13 cellular contexts compared by ENCODE assay signal in genomic region chrX:137566746-137567473, GRCh38. TPM values are rescaled to one million over a fixed set of nuclear protein-coding genes. Genes with fewer than 3 reads are reported as not detected.
DNase-seq lines count a peak whose midpoint lies in the region; ATAC-seq, FAIRE-seq and TF ChIP-seq lines count a peak whose summit lies in the region.
"Had no signal": no experiment of that assay in that cellular context is flagged by ENCODE, and none has a peak within 500 bp of the region (broad histone marks: within the 10 kb centered on the region; RNA-seq: fewer than 3 reads in every experiment).

No MANE protein-coding gene starts in this region.

- DNase-seq in DMS 273 (lab: John Stamatoyannopoulos, UW; ENCODE audit: unreplicated experiment) = peak; percentile 66
- DNase-seq in DMS 273 treated with DMSO at 0.1 percent for 48 hours (lab: John Stamatoyannopoulos, UW) = no peak
- no peak for DNase-seq in H1 (ENCODE audit: low read depth in 1 of 2, low spot score in 2 of 2)
- DNase-seq: Karpas-422 had no signal

- peak overlapping the region; percentile 66 for H4K5ac ChIP-seq in H1 (ENCODE audit: insufficient read length, low read depth, low read length)

- H3K79me1 ChIP-seq in H1 (ENCODE audit: low read depth, low read length) = no peaks in the 10 kb centered on the region

- H3K27ac ChIP-seq in HEK293 (ENCODE audit: extremely low read depth, low read depth, low read length) (peak overlapping the region; percentile 41; the same call in 1 of the 2 replicates), H1 (ENCODE audit: low read depth, low read length) (no peak overlapping the region; the same call in 1 of the 2 replicates), parathyroid adenoma (no peak overlapping the region)
- H3K27ac ChIP-seq: 22Rv1, skin epidermis had no signal

- ATAC-seq in GM19395 (IDR thresholded peaks at IDR 0.05; ENCODE audit: unreplicated experiment) = no peak
- ATAC-seq in HG03135 (IDR thresholded peaks at IDR 0.05; ENCODE audit: unreplicated experiment) = no peak
- no peak for ATAC-seq in GM21786 (IDR thresholded peaks at IDR 0.05; ENCODE audit: unreplicated experiment)

- no peaks in the 10 kb centered on the region for H3K27me3 ChIP-seq in H1 (replicated peaks in 1 of 4; ENCODE audit: control insufficient read depth in 3 of 4, extremely low read depth in 1 of 4, insufficient read depth in 3 of 4, low read length in 3 of 4)
- H3K27me3 ChIP-seq in parathyroid adenoma (ENCODE audit: control insufficient read depth, insufficient read depth, low read length) = peaks cover 11% of the 10 kb centered on the region

- CTCF ChIA-PET in HEK293 (lab: Yijun Ruan, JAX) (interaction anchor here (0.6 kb wide), 1 partner anchor 956 kb away, joined by 3 read pairs; no protein-coding TSS in a partner anchor), H1 (lab: Charles Lee; ENCODE audit: partially characterized antibody) (interaction anchor here (1.0 to 1.2 kb wide), 2 partner anchors 21 to 135 kb away, joined by 3 to 5 read pairs; no protein-coding TSS in a partner anchor)

- TF ChIP-seq CTCF in HEK293 (tag by site-specific recombination; IDR thresholded peaks at IDR 0.05) (no peak), H1 (IDR thresholded peaks at IDR 0.05; ENCODE audit: control extremely low read depth in 1 of 3, insufficient read depth in 1 of 3, low read depth in 1 of 3, low read length in 3 of 3) (no peak), parathyroid adenoma (IDR thresholded peaks at IDR 0.05) (no peak)

- H3K4me2 ChIP-seq in H1 (ENCODE audit: insufficient read depth in 1 of 2, low read depth in 2 of 2, low read length in 2 of 2) (peak overlapping the region; percentile 65 to 99), parathyroid adenoma (ENCODE audit: low read length) (peak overlapping the region; percentile 79)

- no peak for FAIRE-seq in H1 (lab: Jason Lieb, UNC)
- FAIRE-seq: colon, islet of Langerhans had no signal

- H4K91ac ChIP-seq in H1 (replicated peaks; ENCODE audit: insufficient read length, low read length) = no peak overlapping the region

- peak overlapping the region; percentile 78 for H3K18ac ChIP-seq in H1 (ENCODE audit: extremely low read depth, low read length)

- no peak overlapping the region for H2BK15ac ChIP-seq in H1 (ENCODE audit: low read length)

- no peak overlapping the region for H3K4ac ChIP-seq in H1 (replicated peaks; ENCODE audit: insufficient read length, low read depth, low read length)

- TF ChIP-seq RAD21 in H1 (IDR thresholded peaks at IDR 0.05 in 1 of 2, conservative IDR thresholded peaks at IDR 0.05 in 1 of 2; ENCODE audit: low read depth in 2 of 2, low read length in 2 of 2) = no peak

- H2BK12ac ChIP-seq in H1 (ENCODE audit: low read depth, low read length) = no peak overlapping the region

- H2BK5ac ChIP-seq in H1 (ENCODE audit: low read depth, low read length) = peak overlapping the region; percentile 52; the same call in 1 of the 2 replicates

- peak overlapping the region; percentile 25; the same call in 1 of the 2 replicates for H4K8ac ChIP-seq in H1 (ENCODE audit: extremely low read depth, insufficient read depth, low read length)

- POLR2A ChIA-PET in HEK293 (lab: Yijun Ruan, JAX) (no interaction called here), H1 (lab: Charles Lee; ENCODE audit: partially characterized antibody) (interaction anchor here (0.6 to 7.3 kb wide), 7 partner anchors 8 to 408 kb away, joined by 3 to 105 read pairs (median 5); no protein-coding TSS in a partner anchor)

- H3K23me2 ChIP-seq in H1 (ENCODE audit: low read depth, low read length) = peaks cover 18% of the 10 kb centered on the region

- H3K4me1 ChIP-seq in HEK293 (ENCODE audit: control insufficient read depth, insufficient read depth, low read length) (no peaks in the 10 kb centered on the region), H1 (replicated peaks in 1 of 4; ENCODE audit: control insufficient read depth in 3 of 4, insufficient read depth in 4 of 4, low read length in 3 of 4) (peaks cover 0 to 6% (median 0%) of the 10 kb centered on the region in 4 experiments; a peak in 2 of 7 replicates), parathyroid adenoma (no peaks in the 10 kb centered on the region)

- peaks cover 2 to 5% of the 10 kb centered on the region in 2 experiments for H4K20me1 ChIP-seq in H1 (replicated peaks in 1 of 2; ENCODE audit: control insufficient read depth in 1 of 2, insufficient read depth in 2 of 2, low read length in 2 of 2)

- H3K14ac ChIP-seq in H1 (ENCODE audit: insufficient read length) = no peak overlapping the region

- H3K23ac ChIP-seq in H1 (ENCODE audit: insufficient read length) = no peak overlapping the region

- H3K36me3 ChIP-seq in HEK293 (ENCODE audit: control insufficient read depth in 2 of 2, insufficient read depth in 1 of 2, low read length in 2 of 2) (peaks cover 0 to 8% of the 10 kb centered on the region in 2 experiments; a peak in 1 of 3 replicates), H1 (ENCODE audit: control insufficient read depth in 2 of 4, insufficient read depth in 4 of 4, low read length in 3 of 4) (peaks cover 0 to 53% (median 9%) of the 10 kb centered on the region in 4 experiments; a peak in 6 of 8 replicates), parathyroid adenoma (ENCODE audit: control insufficient read depth, insufficient read depth, low read length) (no peaks in the 10 kb centered on the region)

- H2BK20ac ChIP-seq in H1 (ENCODE audit: low read length) = no peak overlapping the region

- H3K56ac ChIP-seq in H1 (replicated peaks; ENCODE audit: insufficient read length, low read depth, low read length) = peak overlapping the region; percentile 46

- H3K4me3 ChIP-seq in HEK293 (ENCODE audit: low read depth, low read length) = peak overlapping the region; percentile 18
- peak overlapping the region; percentile 69 to 96 (median 82) for H3K4me3 ChIP-seq in H1 (ENCODE audit: extremely low read depth in 1 of 4, insufficient read depth in 2 of 4, low read depth in 3 of 4, low read length in 4 of 4)
- peak overlapping the region; percentile 27 for H3K4me3 ChIP-seq in parathyroid adenoma (ENCODE audit: low read depth, low read length)

- H2BK120ac ChIP-seq in H1 (replicated peaks; ENCODE audit: low read depth, low read length) = no peak overlapping the region

- WGBS in H1 (ENCODE audit: extremely low coverage in 1 of 2, insufficient coverage in 1 of 2, insufficient read length in 1 of 2, insufficient replicate concordance in 2 of 2, low coverage in 1 of 2, low lambda C conversion rate in 2 of 2, missing lambda C conversion rate in 1 of 2), 2 experiments = 1% methylated on average over 37 of the region's 72 CpGs; no CpG with 5 or more reads in 1 of the 2 experiments

- TF ChIP-seq POLR2A in H1 (IDR thresholded peaks at IDR 0.05; ENCODE audit: control extremely low read depth in 1 of 2, low read depth in 2 of 2, low read length in 2 of 2) = no peak

- no peak for TF ChIP-seq EP300 in H1 (IDR thresholded peaks at IDR 0.05; ENCODE audit: borderline replicate concordance in 1 of 2, low read depth in 2 of 2, low read length in 2 of 2)

- H3K79me2 ChIP-seq in H1 (ENCODE audit: control insufficient read depth in 1 of 2, insufficient read depth in 2 of 2, low read length in 2 of 2) = peaks cover 20 to 81% of the 10 kb centered on the region in 2 experiments
- no peaks in the 10 kb centered on the region for H3K79me2 ChIP-seq in parathyroid adenoma

- no peaks in the 10 kb centered on the region for H3K9me3 ChIP-seq in HEK293 (ENCODE audit: control insufficient read depth, insufficient read depth, low read depth, low read length)
- no peaks in the 10 kb centered on the region for H3K9me3 ChIP-seq in H1 (ENCODE audit: insufficient read depth in 2 of 2, low read depth in 1 of 2, low read length in 1 of 2)
- no peaks in the 10 kb centered on the region for H3K9me3 ChIP-seq in parathyroid adenoma (ENCODE audit: control insufficient read depth, low read length)

- H2AK5ac ChIP-seq in H1 (ENCODE audit: low read depth, low read length) = no peak overlapping the region

- peak overlapping the region; percentile 34 to 70 (median 58); a peak in 6 of 7 replicates for H3K9ac ChIP-seq in H1 (replicated peaks in 1 of 4; ENCODE audit: extremely low read depth in 1 of 4, low read depth in 3 of 4, low read length in 3 of 4)
- H3K9ac ChIP-seq in parathyroid adenoma = no peak overlapping the region

- no peak overlapping the region for H2AFZ ChIP-seq in H1 (ENCODE audit: low read length)
- no peak overlapping the region for H2AFZ ChIP-seq in parathyroid adenoma

TF ChIP-seq in HEK293, 187 proteins besides CTCF, POLR2A, EP300 and RAD21 (continues in another document):
- TF ChIP-seq ZNF621 (tag by site-specific recombination; IDR thresholded peaks at IDR 0.05) = no peak
- no peak for TF ChIP-seq ZNF391 (tag by site-specific recombination; IDR thresholded peaks at IDR 0.05; ENCODE audit: borderline replicate concordance, low read depth)
- TF ChIP-seq ZIC2 (tag by site-specific recombination; IDR thresholded peaks at IDR 0.05) = no peak
- no peak for TF ChIP-seq ZNF175 (tag by site-specific recombination; IDR thresholded peaks at IDR 0.05)
- TF ChIP-seq KLF10 (tag by site-specific recombination; IDR thresholded peaks at IDR 0.05) = no peak
- no peak for TF ChIP-seq HOXD13 (CRISPR knock-in tag; IDR thresholded peaks at IDR 0.05; ENCODE audit: borderline replicate concordance)
- TF ChIP-seq ZNF830 (tag by site-specific recombination; IDR thresholded peaks at IDR 0.05; ENCODE audit: low read depth) = no peak
- TF ChIP-seq ZNF843 (tag by site-specific recombination; IDR thresholded peaks at IDR 0.05) = no peak

TF ChIP-seq in H1, 55 proteins besides CTCF, POLR2A, EP300 and RAD21:
- TF ChIP-seq TAF7 (optimal IDR thresholded peaks at IDR 0.05; ENCODE audit: borderline replicate concordance, low read depth, low read length) = peak; percentile 25
- no peak for TF ChIP-seq KDM4A (IDR thresholded peaks at IDR 0.05; ENCODE audit: low read depth, low read length, severe bottlenecking)

RNA-seq across cellular contexts. Expression of gene ZIC3, which starts 1.0 kb away (rescaled TPM):
- total RNA-seq in H1 (2021; fragmentation: NEBNext Ultra II Directional; extraction: Animal tissue kit (Norgen Biotek cat#: 25700)) = 73.1 and 79.2 TPM in 2 replicates
- polyA plus RNA-seq in H1 (2011; rRNA removed) = 53.7 and 79.8 TPM in 2 replicates
- polyA plus RNA-seq in H1 (2011; cell fraction: cytosol; rRNA removed) = 68.4 TPM
- 190 TPM for polyA plus RNA-seq in H1 (2011; cell fraction: nucleus; rRNA removed)
- 65.0 to 85.6 TPM (median 70.5 TPM) in 4 replicates for polyA plus RNA-seq in H1 (2012, experiment 1 of 2)
- polyA plus RNA-seq in H1 (2012, experiment 2 of 2) = 33.6 TPM
- polyA plus RNA-seq in H1 (2013, experiment 1 of 2) = 60.3 TPM
- polyA plus RNA-seq in H1 (2013, experiment 2 of 2) = 54.6 TPM
- polyA minus RNA-seq in H1 (2011; rRNA and poly(A)+ RNA removed) = 56.3 and 108 TPM in 2 replicates
- 66.3 TPM for polyA minus RNA-seq in H1 (2011; cell fraction: cytosol; rRNA and poly(A)+ RNA removed)
- polyA minus RNA-seq in H1 (2011; cell fraction: nucleus; rRNA and poly(A)+ RNA removed) = 67.0 TPM

Comparison
In these comparisons a context has a peak if more than half of its experiments do, and no peak if none do; other contexts are left out.
1. H3K4me3 ChIP-seq: peak in every context shown above with its lines; median percentile 82 in H1; 27 in parathyroid adenoma; 18 in HEK293.